Comparison of ENCODE assay signal across 8 cellular contexts in genomic region chr1:87329756-87330200, GRCh38. TPM values are rescaled to one million over a fixed set of nuclear protein-coding genes. Genes with fewer than 3 reads are reported as not detected.
DNase-seq lines count a peak whose midpoint lies in the region; ATAC-seq lines count a peak whose summit lies in the region.

No MANE protein-coding gene starts in this region.

- peak overlapping the region; percentile 93 for H3K4me3 ChIP-seq in iPS-20b (ENCODE audit: low read length)

- peaks cover 18% of the 10 kb centered on the region for H3K36me3 Mint-ChIP-seq in activated naive CD8-positive, alpha-beta T cell treated with anti-CD3 and anti-CD28 coated beads, Interleukin-2, amount 50 U/mL, for 24 hours (ENCODE audit: low read depth)
- peaks cover 5% of the 10 kb centered on the region in 2 donors for H3K36me3 Mint-ChIP-seq in stimulated activated naive B cell treated with anti-CD40 and anti-IgM and Interleukin-4, amounts not matched to agents 10 μg/mL and 1 μg/mL and 100 μg/mL, for 72 hours

- H3K27ac ChIP-seq in iPS-20b (ENCODE audit: low read length): peak overlapping the region; percentile 83

- H3K27ac Mint-ChIP-seq in activated naive CD8-positive, alpha-beta T cell treated with anti-CD3 and anti-CD28 coated beads, Interleukin-2, amount 50 U/mL, for 24 hours: peak overlapping the region; percentile 78
- H3K27ac Mint-ChIP-seq in stimulated activated naive B cell treated with anti-CD40 and anti-IgM and Interleukin-4, amounts not matched to agents 10 μg/mL and 1 μg/mL and 100 μg/mL, for 72 hours: no peak overlapping the region

- no peaks in the 10 kb centered on the region for H3K9me3 ChIP-seq in iPS-20b (ENCODE audit: insufficient read depth, low read depth, low read length)

- H3K9me3 Mint-ChIP-seq in activated naive CD8-positive, alpha-beta T cell treated with anti-CD3 and anti-CD28 coated beads, Interleukin-2, amount 50 U/mL, for 24 hours: no peaks in the 10 kb centered on the region
- no peaks in the 10 kb centered on the region for H3K9me3 Mint-ChIP-seq in stimulated activated naive B cell treated with anti-CD40 and anti-IgM and Interleukin-4, amounts not matched to agents 10 μg/mL and 1 μg/mL and 100 μg/mL, for 72 hours

- peaks cover 6% of the 10 kb centered on the region for H3K27me3 Mint-ChIP-seq in activated naive CD8-positive, alpha-beta T cell treated with anti-CD3 and anti-CD28 coated beads, Interleukin-2, amount 50 U/mL, for 24 hours
- H3K27me3 Mint-ChIP-seq in stimulated activated naive B cell treated with anti-CD40 and anti-IgM and Interleukin-4, amounts not matched to agents 10 μg/mL and 1 μg/mL and 100 μg/mL, for 72 hours: no peaks in the 10 kb centered on the region

- peak overlapping the region; percentile 80 for H3K9ac ChIP-seq in iPS-20b (ENCODE audit: low read depth, low read length)

- peak overlapping the region; percentile 85 for H3K4me3 Mint-ChIP-seq in activated naive CD8-positive, alpha-beta T cell treated with anti-CD3 and anti-CD28 coated beads, Interleukin-2, amount 50 U/mL, for 24 hours
- H3K4me3 Mint-ChIP-seq in stimulated activated naive B cell treated with anti-CD40 and anti-IgM and Interleukin-4, amounts not matched to agents 10 μg/mL and 1 μg/mL and 100 μg/mL, for 72 hours: peak overlapping the region; percentile 92 to 95

- DNase-seq in EH (ENCODE audit: low read depth): peak; percentile 35
- peak; percentile 18 for DNase-seq in LHCN-M2 (ENCODE audit: low read depth)
- DNase-seq in activated naive CD8-positive, alpha-beta T cell treated with anti-CD3 and anti-CD28 coated beads, Interleukin-2, amount 50 U/mL, for 24 hours: no peak
- DNase-seq in stimulated activated naive B cell treated with anti-CD40 and anti-IgM and Interleukin-4, amounts not matched to agents 10 μg/mL and 1 μg/mL and 100 μg/mL, for 72 hours: no peak
- no peak for DNase-seq in DMS114 treated with DMSO at 0.1 percent for 48 hours (lab: John Stamatoyannopoulos, UW; ENCODE audit: unreplicated experiment)

- H3K36me3 ChIP-seq in iPS-20b (ENCODE audit: insufficient read depth, low read depth, low read length): peaks cover 20% of the 10 kb centered on the region

- H3K4me1 Mint-ChIP-seq in activated naive CD8-positive, alpha-beta T cell treated with anti-CD3 and anti-CD28 coated beads, Interleukin-2, amount 50 U/mL, for 24 hours: peaks cover 55% of the 10 kb centered on the region
- peaks cover 31 to 59% of the 10 kb centered on the region in 2 donors for H3K4me1 Mint-ChIP-seq in stimulated activated naive B cell treated with anti-CD40 and anti-IgM and Interleukin-4, amounts not matched to agents 10 μg/mL and 1 μg/mL and 100 μg/mL, for 72 hours

- no peaks in the 10 kb centered on the region for H3K27me3 ChIP-seq in iPS-20b (ENCODE audit: insufficient read depth, low read length)

- H3K4me1 ChIP-seq in iPS-20b (ENCODE audit: insufficient read depth, low read length): peaks cover 33% of the 10 kb centered on the region

- no peak for ATAC-seq in activated naive CD8-positive, alpha-beta T cell treated with anti-CD3 and anti-CD28 coated beads, Interleukin-2, amount 50 U/mL, for 24 hours
- no peak for ATAC-seq in stimulated activated naive B cell treated with anti-CD40 and anti-IgM and Interleukin-4, amounts not matched to agents 10 μg/mL and 1 μg/mL and 100 μg/mL, for 72 hours (replicated peaks)
- ATAC-seq in GM18517 (IDR thresholded peaks at IDR 0.05; ENCODE audit: unreplicated experiment) (no peak), HG03342 (IDR thresholded peaks at IDR 0.05; ENCODE audit: unreplicated experiment) (no peak)

RNA-seq across cellular contexts. Expression of gene LMO4, which starts 1.1 kb away (rescaled TPM):
- total RNA-seq in LHCN-M2 (2014; rRNA removed): 13.4 and 15.8 TPM in 2 replicates
- 12.2 TPM for polyA plus RNA-seq in LHCN-M2 (2012)

Comparison
In these comparisons a context has a peak if more than half of its experiments do, and no peak if none do; other contexts are left out.
1. DNase-seq: peak in EH (single experiment) and LHCN-M2 (single experiment); none in activated naive CD8-positive, alpha-beta T cell treated with anti-CD3 and anti-CD28 coated beads, Interleukin-2, amount 50 U/mL, for 24 hours (single experiment), stimulated activated naive B cell treated with anti-CD40 and anti-IgM and Interleukin-4, amounts not matched to agents 10 μg/mL and 1 μg/mL and 100 μg/mL, for 72 hours (single experiment) and DMS114 treated with DMSO at 0.1 percent for 48 hours (single experiment).